1 cellular context compared by ENCODE assay signal in the genomic region with DNA sequence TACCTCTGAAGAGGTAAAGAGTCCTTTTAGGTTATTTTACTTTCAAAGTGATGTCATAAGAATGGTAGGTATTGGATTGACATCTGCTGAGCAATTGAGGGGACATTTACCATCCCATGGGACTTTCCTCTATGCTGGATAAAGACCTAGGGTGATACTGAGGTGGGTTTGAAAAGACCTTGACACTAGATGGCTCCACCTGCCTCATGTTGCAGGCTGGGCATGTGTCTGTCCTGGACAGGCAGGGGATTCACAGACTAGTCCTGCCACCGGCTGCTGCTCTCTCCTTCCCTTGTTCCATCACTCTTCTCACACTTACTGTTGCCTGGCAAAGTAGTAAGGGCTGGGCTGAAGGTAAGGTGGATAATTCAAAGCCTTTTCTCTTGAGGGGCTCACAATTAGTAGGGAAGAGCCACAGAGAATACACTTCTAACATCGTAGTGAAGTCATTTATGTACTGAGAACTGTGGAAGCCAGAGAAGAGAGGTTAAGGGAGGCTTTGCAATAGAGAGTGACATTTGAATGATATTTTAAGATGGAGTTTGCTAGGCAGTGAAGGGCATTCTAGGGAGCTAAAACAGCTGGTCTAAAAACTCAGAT.
TF ChIP-seq lines count a peak whose summit lies in the region.

No MANE protein-coding gene starts in this region.

TF ChIP-seq in HepG2, 621 proteins besides CTCF, POLR2A, EP300 and RAD21 (continued from another document):
- TF ChIP-seq, protein P1, sequence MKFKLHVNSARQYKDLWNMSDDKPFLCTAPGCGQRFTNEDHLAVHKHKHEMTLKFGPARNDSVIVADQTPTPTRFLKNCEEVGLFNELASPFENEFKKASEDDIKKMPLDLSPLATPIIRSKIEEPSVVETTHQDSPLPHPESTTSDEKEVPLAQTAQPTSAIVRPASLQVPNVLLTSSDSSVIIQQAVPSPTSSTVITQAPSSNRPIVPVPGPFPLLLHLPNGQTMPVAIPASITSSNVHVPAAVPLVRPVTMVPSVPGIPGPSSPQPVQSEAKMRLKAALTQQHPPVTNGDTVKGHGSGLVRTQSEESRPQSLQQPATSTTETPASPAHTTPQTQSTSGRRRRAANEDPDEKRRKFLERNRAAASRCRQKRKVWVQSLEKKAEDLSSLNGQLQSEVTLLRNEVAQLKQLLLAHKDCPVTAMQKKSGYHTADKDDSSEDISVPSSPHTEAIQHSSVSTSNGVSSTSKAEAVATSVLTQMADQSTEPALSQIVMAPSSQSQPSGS (CRISPR knock-in tag; IDR thresholded peaks at IDR 0.05): 0 out of 2 replicates have a peak, but pooled peaks have one; percentile 38
- TF ChIP-seq KAT8 (CRISPR knock-in tag; IDR thresholded peaks at IDR 0.05) (peak; percentile 31; the same call in 1 of the 2 replicates), RXRB (CRISPR knock-in tag; IDR thresholded peaks at IDR 0.05; ENCODE audit: borderline replicate concordance) (peak; percentile 47; the same call in 1 of the 2 replicates), ATF1 (CRISPR knock-in tag; IDR thresholded peaks at IDR 0.05) (no peak), SRSF4 (IDR thresholded peaks at IDR 0.05; ENCODE audit: low read depth, low read length, poor library complexity, severe bottlenecking) (no peak)
- TF ChIP-seq, protein P2, sequence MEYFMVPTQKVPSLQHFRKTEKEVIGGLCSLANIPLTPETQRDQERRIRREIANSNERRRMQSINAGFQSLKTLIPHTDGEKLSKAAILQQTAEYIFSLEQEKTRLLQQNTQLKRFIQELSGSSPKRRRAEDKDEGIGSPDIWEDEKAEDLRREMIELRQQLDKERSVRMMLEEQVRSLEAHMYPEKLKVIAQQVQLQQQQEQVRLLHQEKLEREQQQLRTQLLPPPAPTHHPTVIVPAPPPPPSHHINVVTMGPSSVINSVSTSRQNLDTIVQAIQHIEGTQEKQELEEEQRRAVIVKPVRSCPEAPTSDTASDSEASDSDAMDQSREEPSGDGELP (IDR thresholded peaks at IDR 0.05; ENCODE audit: borderline replicate concordance, low read depth): peak; percentile 14; the same call in 1 of the 2 replicates
- TF ChIP-seq, protein P3, sequence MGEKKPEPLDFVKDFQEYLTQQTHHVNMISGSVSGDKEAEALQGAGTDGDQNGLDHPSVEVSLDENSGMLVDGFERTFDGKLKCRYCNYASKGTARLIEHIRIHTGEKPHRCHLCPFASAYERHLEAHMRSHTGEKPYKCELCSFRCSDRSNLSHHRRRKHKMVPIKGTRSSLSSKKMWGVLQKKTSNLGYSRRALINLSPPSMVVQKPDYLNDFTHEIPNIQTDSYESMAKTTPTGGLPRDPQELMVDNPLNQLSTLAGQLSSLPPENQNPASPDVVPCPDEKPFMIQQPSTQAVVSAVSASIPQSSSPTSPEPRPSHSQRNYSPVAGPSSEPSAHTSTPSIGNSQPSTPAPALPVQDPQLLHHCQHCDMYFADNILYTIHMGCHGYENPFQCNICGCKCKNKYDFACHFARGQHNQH (CRISPR knock-in tag; IDR thresholded peaks at IDR 0.05): peak; percentile 61; the same call in 1 of the 2 replicates
- TF ChIP-seq, protein P4, sequence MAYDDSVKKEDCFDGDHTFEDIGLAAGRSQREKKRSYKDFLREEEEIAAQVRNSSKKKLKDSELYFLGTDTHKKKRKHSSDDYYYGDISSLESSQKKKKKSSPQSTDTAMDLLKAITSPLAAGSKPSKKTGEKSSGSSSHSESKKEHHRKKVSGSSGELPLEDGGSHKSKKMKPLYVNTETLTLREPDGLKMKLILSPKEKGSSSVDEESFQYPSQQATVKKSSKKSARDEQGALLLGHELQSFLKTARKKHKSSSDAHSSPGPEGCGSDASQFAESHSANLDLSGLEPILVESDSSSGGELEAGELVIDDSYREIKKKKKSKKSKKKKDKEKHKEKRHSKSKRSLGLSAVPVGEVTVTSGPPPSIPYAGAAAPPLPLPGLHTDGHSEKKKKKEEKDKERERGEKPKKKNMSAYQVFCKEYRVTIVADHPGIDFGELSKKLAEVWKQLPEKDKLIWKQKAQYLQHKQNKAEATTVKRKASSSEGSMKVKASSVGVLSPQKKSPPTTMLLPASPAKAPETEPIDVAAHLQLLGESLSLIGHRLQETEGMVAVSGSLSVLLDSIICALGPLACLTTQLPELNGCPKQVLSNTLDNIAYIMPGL (CRISPR knock-in tag; IDR thresholded peaks at IDR 0.05; ENCODE audit: borderline replicate concordance in 1 of 2, low read depth in 1 of 2): peak in 1 of 2 experiments; percentile 51; a peak in 1 of 4 replicates
